Comparison of ENCODE assay signal across 13 cellular contexts in genomic region chr5:150506571-150507282, GRCh38. TPM values are rescaled to one million over a fixed set of nuclear protein-coding genes. Genes with fewer than 3 reads are reported as not detected.
DNase-seq lines count a peak whose midpoint lies in the region; ATAC-seq, FAIRE-seq and TF ChIP-seq lines count a peak whose summit lies in the region.
"Had no signal": no experiment of that assay in that cellular context is flagged by ENCODE, and none has a peak within 500 bp of the region (broad histone marks: within the 10 kb centered on the region; RNA-seq: fewer than 3 reads in every experiment).

No MANE protein-coding gene starts in this region.

- DNase-seq in HepG2 (ENCODE audit: low spot score) (no peak), prostate gland (ENCODE audit: low spot score) (peak; percentile 35), vagina (ENCODE audit: extremely low spot score in 2 of 2) (no peak), NOMO-1 treated with dmso at 0.1 percent for 144 hours (lab: John Stamatoyannopoulos, UW; ENCODE audit: unreplicated experiment) (no peak)
- DNase-seq: activated CD4-positive, CD25-positive, alpha-beta regulatory T cell treated with anti-CD3 and anti-CD28 coated beads, Interleukin-2, amount 50 U/mL, for 72 hours; activated T-cell treated with anti-CD3 and anti-CD28 coated beads, Interleukin-2, amount 50 U/mL, for 1 hour; anterior cingulate cortex; NCI-H2029 treated with DMSO at 0.1 percent for 48 hours had no signal

- no peaks in the 10 kb centered on the region for H3K27me3 ChIP-seq in liver (ENCODE audit: control insufficient read depth in 4 of 4, insufficient read depth in 4 of 4, low read length in 3 of 4)
- H3K27me3 ChIP-seq in HepG2 (ENCODE audit: control insufficient read depth in 1 of 2, insufficient read depth in 2 of 2, low read length in 2 of 2) = no peaks in the 10 kb centered on the region
- H3K27me3 ChIP-seq in iPS-15b (ENCODE audit: control insufficient read depth, insufficient read depth, low read length) = no peaks in the 10 kb centered on the region
- no peaks in the 10 kb centered on the region for H3K27me3 ChIP-seq in prostate gland (replicated peaks; ENCODE audit: insufficient read depth)
- no peaks in the 10 kb centered on the region for H3K27me3 ChIP-seq in vagina

- no peaks in the 10 kb centered on the region for H3K9me3 Mint-ChIP-seq in activated T-helper 17 cell treated with anti-CD3 and anti-CD28 coated beads, Interleukin-2, amount 50 U/mL, for 72 hours

- TF ChIP-seq RAD21 in liver (IDR thresholded peaks at IDR 0.05) = no peak
- TF ChIP-seq RAD21 in HepG2 (CRISPR knock-in tag; IDR thresholded peaks at IDR 0.05) = no peak

- peak overlapping the region; percentile 40 to 90 for H3K27ac ChIP-seq in liver (ENCODE audit: low read depth in 1 of 2, low read length in 2 of 2)
- no peak overlapping the region for H3K27ac ChIP-seq in HepG2 (ENCODE audit: extremely low read length, insufficient read depth, low read length)
- peak overlapping the region; percentile 66 to 67 for H3K27ac ChIP-seq in prostate gland
- H3K27ac ChIP-seq in vagina = peak overlapping the region; percentile 89
- H3K27ac ChIP-seq: KMS-11 had no signal

- H2AFZ ChIP-seq in HepG2 (ENCODE audit: low read length) = no peak overlapping the region

- no peaks in the 10 kb centered on the region for H3K4me1 Mint-ChIP-seq in activated T-helper 17 cell treated with anti-CD3 and anti-CD28 coated beads, Interleukin-2, amount 50 U/mL, for 72 hours

- TF ChIP-seq POLR2A in HepG2 (IDR thresholded peaks at IDR 0.05; ENCODE audit: insufficient read depth in 1 of 2, low read depth in 2 of 2, low read length in 2 of 2) (no peak), prostate gland (IDR thresholded peaks at IDR 0.05) (no peak), vagina (IDR thresholded peaks at IDR 0.05) (no peak)

- 63% methylated on average over 10 of the region's 10 CpGs for WGBS in liver
- WGBS in HepG2 (ENCODE audit: low lambda C conversion rate) = 83% methylated on average over 8 of the region's 10 CpGs
- WGBS in prostate gland = 32% methylated on average over 10 of the region's 10 CpGs

- BruUV-seq in HepG2 (replicated peaks; lab: Mats Ljungman, UMichigan) = no TSS peak

- no peaks in the 10 kb centered on the region for H3K36me3 Mint-ChIP-seq in activated T-helper 17 cell treated with anti-CD3 and anti-CD28 coated beads, Interleukin-2, amount 50 U/mL, for 72 hours (ENCODE audit: low read depth)

- FAIRE-seq in HepG2 (lab: Jason Lieb, UNC) = no peak

- H4K20me1 ChIP-seq in HepG2 (ENCODE audit: insufficient read depth, low read length) = peaks cover 25% of the 10 kb centered on the region

- H3K9me3 ChIP-seq in liver (ENCODE audit: control insufficient read depth in 4 of 4, low read length in 3 of 4) = no peaks in the 10 kb centered on the region
- no peaks in the 10 kb centered on the region for H3K9me3 ChIP-seq in HepG2 (ENCODE audit: low read length)
- H3K9me3 ChIP-seq in iPS-15b (ENCODE audit: control insufficient read depth, insufficient read depth, low read length) = no peaks in the 10 kb centered on the region
- no peaks in the 10 kb centered on the region for H3K9me3 ChIP-seq in prostate gland
- no peaks in the 10 kb centered on the region for H3K9me3 ChIP-seq in vagina

- TF ChIP-seq EP300 in HepG2 (IDR thresholded peaks at IDR 0.05; ENCODE audit: low read depth in 2 of 2, low read length in 2 of 2) = no peak
- no peak for TF ChIP-seq EP300 in HepG2 (CRISPR knock-in tag; IDR thresholded peaks at IDR 0.05; ENCODE audit: borderline replicate concordance)

- CTCF ChIA-PET in HepG2 (lab: Yijun Ruan, JAX; ENCODE audit: low intra/inter-chr PET ratio, low total read pairs) = no interaction called here

- TF ChIP-seq CTCF in liver (IDR thresholded peaks at IDR 0.05; ENCODE audit: low read depth, low read length, missing input control) (no peak), HepG2 (CRISPR knock-in tag; IDR thresholded peaks at IDR 0.05) (no peak), prostate gland (IDR thresholded peaks at IDR 0.05) (no peak), vagina (IDR thresholded peaks at IDR 0.05) (no peak)

- intact Hi-C loops in HepG2 (cut with micrococcal nuclease; ENCODE audit: unreplicated experiment) (no loop called here), prostate gland (cut with DNase I) (no loop called here), vagina (cut with DNase I) (no loop called here)

- H3K36me3 ChIP-seq in liver (ENCODE audit: control insufficient read depth in 4 of 4, insufficient read depth in 3 of 4, low read depth in 1 of 4, low read length in 3 of 4) (no peaks in the 10 kb centered on the region), HepG2 (replicated peaks in 1 of 2; ENCODE audit: control insufficient read depth in 1 of 2, insufficient read depth in 2 of 2, low read length in 2 of 2) (peaks cover 2 to 3% of the 10 kb centered on the region in 2 experiments; a peak in 2 of 5 replicates), iPS-15b (ENCODE audit: control insufficient read depth, insufficient read depth, low read length) (no peaks in the 10 kb centered on the region), prostate gland (no peaks in the 10 kb centered on the region), vagina (no peaks in the 10 kb centered on the region)

- no peak overlapping the region for H3K4me2 ChIP-seq in HepG2 (ENCODE audit: low read depth, low read length)
- H3K4me2 ChIP-seq: KMS-11 had no signal

- no peak overlapping the region for H3K4me3 Mint-ChIP-seq in activated T-helper 17 cell treated with anti-CD3 and anti-CD28 coated beads, Interleukin-2, amount 50 U/mL, for 72 hours

- POLR2A ChIA-PET in HepG2 (lab: Yijun Ruan, JAX) = no interaction called here

- no peaks in the 10 kb centered on the region for H3K27me3 Mint-ChIP-seq in activated T-helper 17 cell treated with anti-CD3 and anti-CD28 coated beads, Interleukin-2, amount 50 U/mL, for 72 hours

- no peak for ATAC-seq in HepG2
- no peak for ATAC-seq in HG02884 (IDR thresholded peaks at IDR 0.05; ENCODE audit: unreplicated experiment)
- ATAC-seq in activated T-helper 17 cell treated with anti-CD3 and anti-CD28 coated beads, Interleukin-2, amount 50 U/mL, for 72 hours (replicated peaks) = no peak

- H3K4me3 ChIP-seq in liver (ENCODE audit: low read depth in 1 of 3, low read length in 3 of 3) = no peak overlapping the region
- no peak overlapping the region for H3K4me3 ChIP-seq in HepG2 (replicated peaks in 1 of 3; ENCODE audit: insufficient read depth in 1 of 3, low read depth in 2 of 3, low read length in 3 of 3)
- no peak overlapping the region for H3K4me3 ChIP-seq in iPS-15b (ENCODE audit: low read depth, low read length)
- H3K4me3 ChIP-seq in prostate gland = no peak overlapping the region
- H3K4me3 ChIP-seq in vagina = no peak overlapping the region

- H3K4me1 ChIP-seq in liver (ENCODE audit: control insufficient read depth in 4 of 4, insufficient read depth in 4 of 4, low read length in 3 of 4) (peaks cover 69 to 100% (median 98%) of the 10 kb centered on the region in 4 donors), HepG2 (ENCODE audit: insufficient read depth, low read length) (peaks cover 99% of the 10 kb centered on the region), iPS-15b (ENCODE audit: control insufficient read depth, insufficient read depth, low read length) (peaks cover 16% of the 10 kb centered on the region), prostate gland (replicated peaks) (peaks cover 51% of the 10 kb centered on the region), vagina (peaks cover 99% of the 10 kb centered on the region)

- H3K79me2 ChIP-seq in HepG2 (ENCODE audit: insufficient read depth, low read length) = peaks cover 80% of the 10 kb centered on the region

- H3K27ac Mint-ChIP-seq in activated T-helper 17 cell treated with anti-CD3 and anti-CD28 coated beads, Interleukin-2, amount 50 U/mL, for 72 hours = no peak overlapping the region

- H3K9ac ChIP-seq in liver (ENCODE audit: low read depth in 1 of 2, low read length in 2 of 2) (peak overlapping the region; percentile 28 to 34), HepG2 (ENCODE audit: insufficient read depth, low read depth, low read length) (no peak overlapping the region), iPS-15b (ENCODE audit: low read depth, low read length) (peak overlapping the region; percentile 49)
- H3K9ac ChIP-seq: KMS-11 had no signal

- in situ Hi-C loops in HepG2 (cut with HindIII; ENCODE audit: extremely low pct_ligation_motif_present, low pct_unique_long_range_greater_than_20kb) = no loop called here

RNA-seq across cellular contexts. Expression of gene NDST1, which starts 1.2 kb away (rescaled TPM):
- total RNA-seq in liver (100 to 1,000 TPM in 1 of 2 donors, 10 to 100 TPM in 1; 39.5 to 103 TPM), HepG2 (2016; rRNA removed; fragmentation: Illumina TruSeq; extraction: Trizol) (22.1 and 26.2 TPM in 2 replicates), prostate gland (100 to 1,000 TPM in 1 of 2 donors, 10 to 100 TPM in 1; 65.8 to 175 TPM), vagina (73.9 TPM)
- polyA plus RNA-seq in liver (10 to 100 TPM; 10.3 to 38.5 TPM), HepG2 (2011; rRNA removed) (23.8 and 35.0 TPM in 2 replicates)
- 6.5 and 8.8 TPM in 2 replicates for total RNA-seq in HepG2 (2016; cell fraction: cytosol; rRNA removed; fragmentation: Illumina TruSeq; extraction: Trizol; ENCODE audit: low read depth)
- total RNA-seq in HepG2 (2016; cell fraction: insoluble cytoplasmic fraction; rRNA removed; fragmentation: Illumina TruSeq; extraction: Trizol) = 19.6 and 25.2 TPM in 2 replicates
- 16.4 and 18.4 TPM in 2 replicates for total RNA-seq in HepG2 (2016; cell fraction: membrane; rRNA removed; fragmentation: Illumina TruSeq; extraction: Trizol)
- 25.2 and 29.3 TPM in 2 replicates for total RNA-seq in HepG2 (2016; cell fraction: nucleus; rRNA removed; fragmentation: Illumina TruSeq; extraction: Trizol)
- 18.9 and 20.3 TPM in 2 replicates for polyA plus RNA-seq in HepG2 (2011; cell fraction: cytosol; rRNA removed)
- polyA plus RNA-seq in HepG2 (2011; cell fraction: nucleus; rRNA removed) = 67.6 and 71.1 TPM in 2 replicates
- polyA plus RNA-seq in HepG2 (2012) = 36.0 and 40.8 TPM in 2 replicates
- 2.7 and 3.1 TPM in 2 replicates for polyA plus RNA-seq in HepG2 (2016; cell fraction: cytosol; fragmentation: Illumina TruSeq; extraction: Trizol; ENCODE audit: low read depth)
- 15.4 and 18.3 TPM in 2 replicates for polyA plus RNA-seq in HepG2 (2016; cell fraction: insoluble cytoplasmic fraction; fragmentation: Illumina TruSeq; extraction: Trizol; ENCODE audit: low read depth)
- 7.8 TPM in 2 replicates for polyA plus RNA-seq in HepG2 (2016; cell fraction: membrane; fragmentation: Illumina TruSeq; extraction: Trizol; ENCODE audit: low read depth)
- polyA plus RNA-seq in HepG2 (2016; cell fraction: nucleus; fragmentation: Illumina TruSeq; extraction: Trizol; ENCODE audit: insufficient read depth, low read depth) = 29.1 and 30.9 TPM in 2 replicates
- polyA minus RNA-seq in HepG2 (2011; rRNA and poly(A)+ RNA removed; ENCODE audit: low replicate concordance) = 12.5 and 73.9 TPM in 2 replicates
- polyA minus RNA-seq in HepG2 (2011; cell fraction: cytosol; rRNA and poly(A)+ RNA removed) = 20.8 and 29.5 TPM in 2 replicates
- polyA minus RNA-seq in HepG2 (2011; cell fraction: nucleus; rRNA and poly(A)+ RNA removed) = 55.1 and 55.2 TPM in 2 replicates
- total RNA-seq in activated T-helper 17 cell treated with anti-CD3 and anti-CD28 coated beads, Interleukin-2, amount 50 U/mL, for 72 hours = 1 to 10 TPM in 1 of 2 donors, under 1 TPM in 1; 0.48 to 1.8 TPM

RNA-seq across cellular contexts. Expression of gene RPS14, which starts 57.2 kb away (rescaled TPM):
- total RNA-seq in liver (100 to 1,000 TPM; 822 to 948 TPM), HepG2 (2016; rRNA removed; fragmentation: Illumina TruSeq; extraction: Trizol) (2,116 and 2,466 TPM in 2 replicates), prostate gland (1,000 to 10,000 TPM; 1,708 to 3,672 TPM), vagina (3,194 TPM)
- polyA plus RNA-seq in liver (100 to 1,000 TPM; 609 to 956 TPM), HepG2 (2011; rRNA removed) (3,058 and 3,295 TPM in 2 replicates)
- total RNA-seq in HepG2 (2016; cell fraction: cytosol; rRNA removed; fragmentation: Illumina TruSeq; extraction: Trizol; ENCODE audit: low read depth) = 3,305 and 3,520 TPM in 2 replicates
- 2,149 and 2,588 TPM in 2 replicates for total RNA-seq in HepG2 (2016; cell fraction: insoluble cytoplasmic fraction; rRNA removed; fragmentation: Illumina TruSeq; extraction: Trizol)
- total RNA-seq in HepG2 (2016; cell fraction: membrane; rRNA removed; fragmentation: Illumina TruSeq; extraction: Trizol) = 4,929 and 5,069 TPM in 2 replicates
- total RNA-seq in HepG2 (2016; cell fraction: nucleus; rRNA removed; fragmentation: Illumina TruSeq; extraction: Trizol) = 644 and 721 TPM in 2 replicates
- polyA plus RNA-seq in HepG2 (2011; cell fraction: cytosol; rRNA removed) = 6,315 and 8,239 TPM in 2 replicates
- 1,184 and 1,580 TPM in 2 replicates for polyA plus RNA-seq in HepG2 (2011; cell fraction: nucleus; rRNA removed)
- 3,506 and 4,895 TPM in 2 replicates for polyA plus RNA-seq in HepG2 (2012)
- polyA plus RNA-seq in HepG2 (2016; cell fraction: cytosol; fragmentation: Illumina TruSeq; extraction: Trizol; ENCODE audit: low read depth) = 3,347 and 3,785 TPM in 2 replicates
- 2,246 and 2,277 TPM in 2 replicates for polyA plus RNA-seq in HepG2 (2016; cell fraction: insoluble cytoplasmic fraction; fragmentation: Illumina TruSeq; extraction: Trizol; ENCODE audit: low read depth)
- polyA plus RNA-seq in HepG2 (2016; cell fraction: membrane; fragmentation: Illumina TruSeq; extraction: Trizol; ENCODE audit: low read depth) = 4,452 and 4,569 TPM in 2 replicates
- 1,056 and 1,136 TPM in 2 replicates for polyA plus RNA-seq in HepG2 (2016; cell fraction: nucleus; fragmentation: Illumina TruSeq; extraction: Trizol; ENCODE audit: insufficient read depth, low read depth)
- 795 and 1,496 TPM in 2 replicates for polyA minus RNA-seq in HepG2 (2011; rRNA and poly(A)+ RNA removed; ENCODE audit: low replicate concordance)
- polyA minus RNA-seq in HepG2 (2011; cell fraction: cytosol; rRNA and poly(A)+ RNA removed) = 375 and 432 TPM in 2 replicates
- 180 and 283 TPM in 2 replicates for polyA minus RNA-seq in HepG2 (2011; cell fraction: nucleus; rRNA and poly(A)+ RNA removed)
- total RNA-seq in activated T-helper 17 cell treated with anti-CD3 and anti-CD28 coated beads, Interleukin-2, amount 50 U/mL, for 72 hours = 1,000 to 10,000 TPM; 2,772 to 2,939 TPM
